Comparison of ENCODE assay signal across 8 cellular contexts in the genomic region with DNA sequence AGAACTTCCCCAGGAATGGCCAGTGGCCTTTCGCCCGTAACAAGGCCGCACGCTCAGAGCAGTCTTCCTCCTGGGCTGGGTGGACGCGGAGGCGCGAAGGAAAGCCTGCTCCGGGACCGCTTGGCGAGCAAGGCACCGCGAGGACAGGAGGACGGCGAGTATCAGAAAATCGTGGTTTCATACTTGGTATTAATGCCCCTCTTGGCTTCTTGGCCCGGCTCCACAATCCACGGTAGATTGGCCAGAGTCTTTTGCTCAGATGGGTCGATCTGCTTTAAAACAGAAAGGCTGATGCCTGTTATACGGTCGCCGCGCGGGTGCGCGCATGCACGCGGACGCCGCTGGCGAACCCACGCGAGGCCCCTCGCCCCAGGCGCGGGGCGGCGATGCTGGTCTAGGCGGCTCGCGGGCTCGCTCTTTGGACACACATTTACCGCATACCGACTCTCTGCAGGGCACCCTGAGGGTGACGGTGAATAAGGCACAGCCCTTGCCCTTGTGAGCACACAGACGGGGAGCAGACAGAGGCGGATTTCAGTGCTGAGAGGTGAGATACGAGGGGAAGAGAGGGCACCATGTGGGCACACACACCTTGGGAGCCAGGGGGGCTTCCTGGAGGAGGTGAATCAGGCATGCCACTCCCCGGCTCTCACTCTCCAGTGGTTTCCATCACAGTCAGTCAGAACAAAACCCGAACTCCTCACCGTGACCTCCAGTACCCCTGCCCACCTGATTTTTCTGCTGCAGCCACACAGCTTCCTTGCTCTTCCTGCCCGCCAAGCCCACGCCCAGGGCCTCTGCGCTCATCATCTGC.
DNase-seq lines count a peak whose midpoint lies in the region; ATAC-seq, FAIRE-seq and TF ChIP-seq lines count a peak whose summit lies in the region.

No MANE protein-coding gene starts in this region.

- H3K4me3 Mint-ChIP-seq in activated naive CD8-positive, alpha-beta T cell treated with anti-CD3 and anti-CD28 coated beads, Interleukin-2, amount 50 U/mL, for 24 hours = peak overlapping the region; percentile 68

- peaks cover 31% of the 10 kb centered on the region for H3K4me1 Mint-ChIP-seq in activated naive CD8-positive, alpha-beta T cell treated with anti-CD3 and anti-CD28 coated beads, Interleukin-2, amount 50 U/mL, for 24 hours

- in situ Hi-C loops in GM13977 (cut with MboI; ENCODE audit: low pct_unique_long_range_greater_than_20kb, low sequenced_read_pairs, unreplicated experiment) = no loop called here

- H3K36me3 Mint-ChIP-seq in activated naive CD8-positive, alpha-beta T cell treated with anti-CD3 and anti-CD28 coated beads, Interleukin-2, amount 50 U/mL, for 24 hours (ENCODE audit: low read depth) = no peaks in the 10 kb centered on the region

- peak overlapping the region; percentile 43; the same call in 1 of the 2 replicates for H3K4me3 ChIP-seq in iPS-18c (ENCODE audit: insufficient read depth, low read depth, low read length)

- peak; percentile 60 for ATAC-seq in HG03175 (IDR thresholded peaks at IDR 0.05; ENCODE audit: unreplicated experiment)
- ATAC-seq in activated naive CD8-positive, alpha-beta T cell treated with anti-CD3 and anti-CD28 coated beads, Interleukin-2, amount 50 U/mL, for 24 hours = peak; percentile 51

- TF ChIP-seq CTCF in GM13977 (IDR thresholded peaks at IDR 0.05; ENCODE audit: extremely low read depth, insufficient read depth, missing control alignments) = no peak

- peaks cover 48% of the 10 kb centered on the region for H3K27me3 Mint-ChIP-seq in activated naive CD8-positive, alpha-beta T cell treated with anti-CD3 and anti-CD28 coated beads, Interleukin-2, amount 50 U/mL, for 24 hours

- no peak for FAIRE-seq in RCC 7860 (lab: Jason Lieb, UNC)

- H3K9me3 Mint-ChIP-seq in activated naive CD8-positive, alpha-beta T cell treated with anti-CD3 and anti-CD28 coated beads, Interleukin-2, amount 50 U/mL, for 24 hours = no peaks in the 10 kb centered on the region

- H3K9me3 ChIP-seq in iPS-18c (ENCODE audit: control insufficient read depth, insufficient read depth, low read length) = no peaks in the 10 kb centered on the region

- peak overlapping the region; percentile 61 for H3K27ac Mint-ChIP-seq in activated naive CD8-positive, alpha-beta T cell treated with anti-CD3 and anti-CD28 coated beads, Interleukin-2, amount 50 U/mL, for 24 hours

- peak; percentile 30 for DNase-seq in GM13977 (ENCODE audit: low spot score)
- DNase-seq in activated naive CD8-positive, alpha-beta T cell treated with anti-CD3 and anti-CD28 coated beads, Interleukin-2, amount 50 U/mL, for 24 hours = peak; percentile 37
- peak; percentile 30 for DNase-seq in stimulated activated CD4-positive, alpha-beta T cell treated with anti-CD3 and anti-CD28 coated beads, Interleukin-4, amount 100 ng/mL, for 1 hour
- DNase-seq in iPS-NIHi11 (ENCODE audit: low spot score) = no peak
- no peak for DNase-seq in RCC 7860 (ENCODE audit: low spot score)
- no peak for DNase-seq in NCI-H2029 treated with DMSO at 0.1 percent for 48 hours (lab: John Stamatoyannopoulos, UW)

Comparison
In these comparisons a context has a peak if more than half of its experiments do, and no peak if none do; other contexts are left out.
1. DNase-seq: peak in GM13977 (single experiment), activated naive CD8-positive, alpha-beta T cell treated with anti-CD3 and anti-CD28 coated beads, Interleukin-2, amount 50 U/mL, for 24 hours (single experiment) and stimulated activated CD4-positive, alpha-beta T cell treated with anti-CD3 and anti-CD28 coated beads, Interleukin-4, amount 100 ng/mL, for 1 hour (single experiment); none in iPS-NIHi11 (single experiment), RCC 7860 (single experiment) and NCI-H2029 treated with DMSO at 0.1 percent for 48 hours (single experiment).